1 cellular context compared by ENCODE assay signal in the genomic region with DNA sequence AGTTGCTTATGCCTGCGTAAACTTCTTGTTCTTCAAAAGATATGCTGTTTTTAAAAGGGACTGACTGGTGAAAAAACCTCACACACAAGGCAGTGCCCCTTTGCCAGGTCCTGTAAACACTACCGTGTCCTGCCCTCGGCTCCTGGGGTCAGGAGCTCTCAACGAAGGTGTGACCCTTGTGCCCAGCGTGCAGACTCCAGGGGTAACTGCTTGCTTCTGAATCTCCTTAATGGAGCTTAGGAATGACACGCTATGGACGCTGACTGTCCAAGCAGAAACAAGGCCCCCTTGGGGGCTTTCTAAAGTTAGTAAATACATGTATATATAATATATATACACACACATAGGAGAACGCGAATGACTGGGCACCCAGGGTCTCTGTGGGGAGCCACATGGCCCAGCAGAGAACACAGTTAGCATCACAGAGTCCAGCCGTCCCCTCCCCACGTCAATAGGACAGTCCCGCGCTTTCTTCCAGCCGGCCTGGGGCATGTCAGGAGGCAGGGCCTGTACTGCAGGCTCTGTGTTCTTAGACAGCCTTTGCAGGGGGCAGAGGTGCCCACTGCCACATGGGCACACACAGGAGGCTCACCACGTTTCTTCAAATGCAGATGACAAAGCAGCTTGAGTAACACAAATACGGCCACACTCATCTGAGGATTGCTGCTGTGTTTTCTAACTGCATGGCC.
TF ChIP-seq lines count a peak whose summit lies in the region.

No MANE protein-coding gene starts in this region.

TF ChIP-seq in H1, 55 proteins besides CTCF, POLR2A, EP300 and RAD21:
- TF ChIP-seq HDAC2 (IDR thresholded peaks at IDR 0.05; ENCODE audit: borderline replicate concordance in 1 of 2, low read depth in 2 of 2, low read length in 2 of 2) (no peak), GABPA (IDR thresholded peaks at IDR 0.05; ENCODE audit: borderline replicate concordance, insufficient read depth, low read length) (no peak), EGR1 (IDR thresholded peaks at IDR 0.05; ENCODE audit: borderline replicate concordance, low read depth, low read length) (no peak), SIX5 (IDR thresholded peaks at IDR 0.05; ENCODE audit: low read depth, low read length) (no peak), MAFK (IDR thresholded peaks at IDR 0.05; ENCODE audit: low read depth, low read length) (no peak), SRF (IDR thresholded peaks at IDR 0.05; ENCODE audit: low read depth, low read length) (no peak), CTBP2 (IDR thresholded peaks at IDR 0.05; ENCODE audit: borderline replicate concordance, insufficient read depth, insufficient read length, low read length) (no peak), TAF7 (optimal IDR thresholded peaks at IDR 0.05; ENCODE audit: borderline replicate concordance, low read depth, low read length) (no peak), SUZ12 (IDR thresholded peaks at IDR 0.05; ENCODE audit: low read length) (no peak), TEAD4 (IDR thresholded peaks at IDR 0.05; ENCODE audit: low read depth, low read length) (no peak)
